ENCODE assay signal across 11 cellular contexts in the genomic region with DNA sequence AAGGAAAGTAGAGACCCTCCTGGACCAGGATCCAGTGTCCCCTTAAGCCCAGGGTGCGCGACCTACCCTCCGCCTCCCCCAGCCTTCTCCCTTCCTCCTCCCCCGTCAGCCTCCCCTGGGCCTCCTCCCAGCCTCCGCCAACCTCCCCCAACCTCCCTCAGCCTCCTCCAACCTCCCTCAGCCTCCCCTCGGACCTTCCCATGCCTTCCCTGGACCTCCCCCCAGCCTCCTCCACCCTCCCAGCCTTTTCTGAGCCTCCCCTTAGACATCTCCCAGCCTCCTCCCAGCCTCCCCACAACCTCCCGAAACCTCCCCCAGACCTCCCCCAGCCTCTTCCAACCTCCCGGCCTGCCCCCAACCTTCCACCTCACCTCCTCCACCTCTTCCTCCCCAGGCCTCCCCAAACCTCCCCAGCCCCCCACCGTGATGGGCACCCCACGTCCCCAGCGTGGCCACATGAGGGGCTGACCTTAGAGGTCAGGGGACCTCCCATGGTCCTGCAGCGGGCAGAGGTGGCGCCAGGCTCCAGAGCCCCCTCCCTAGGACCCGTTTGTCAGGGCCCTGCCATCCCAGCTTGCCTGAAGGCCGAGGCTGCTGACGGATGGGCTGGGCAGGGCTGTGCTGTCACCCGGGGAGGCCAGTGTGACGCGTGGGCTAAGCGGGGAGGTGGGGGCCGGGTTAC. TPM values are rescaled to one million over a fixed set of nuclear protein-coding genes. Genes with fewer than 3 reads are reported as not detected.
"Had no signal": no experiment of that assay in that cellular context is flagged by ENCODE, and none has a peak within 500 bp of the region (broad histone marks: within the 10 kb centered on the region; RNA-seq: fewer than 3 reads in every experiment).

No MANE protein-coding gene starts in this region.

- H2AFZ ChIP-seq: GM23248 had no signal

- H3K9ac ChIP-seq: GM23248, KMS-11 had no signal

- H3K4me3 Mint-ChIP-seq: H9, HFFc6 had no signal

- H3K27ac Mint-ChIP-seq: H9, HFFc6, IgD-negative memory B cell had no signal

- ATAC-seq: HepG2 had no signal

- DNase-seq: GM23248, GOT3, H9, HCEC 1CT, HFFc6, Karpas-422, KBM-7 had no signal

- H3K4me2 ChIP-seq: KMS-11 had no signal

- H3K36me3 Mint-ChIP-seq: IgD-negative memory B cell had no signal

- H3K9me3 Mint-ChIP-seq: H9 had no signal

- H3K4me3 ChIP-seq: GM23248 had no signal

- H3K4me1 Mint-ChIP-seq: IgD-negative memory B cell had no signal

- H3K27me3 Mint-ChIP-seq: IgD-negative memory B cell had no signal

- H3K27ac ChIP-seq: GM23248, HL-60, KMS-11 had no signal

RNA-seq across cellular contexts. Expression of gene FAM20C, which starts 18.8 kb away (rescaled TPM):
- polyA plus RNA-seq: IgD-negative memory B cell had no signal
